9 cellular contexts compared by ENCODE assay signal in genomic region chr11:67607507-67607906, GRCh38. TPM values are rescaled to one million over a fixed set of nuclear protein-coding genes. Genes with fewer than 3 reads are reported as not detected.
DNase-seq lines count a peak whose midpoint lies in the region; ATAC-seq and TF ChIP-seq lines count a peak whose summit lies in the region.
"Had no signal": no experiment of that assay in that cellular context is flagged by ENCODE, and none has a peak within 500 bp of the region (broad histone marks: within the 10 kb centered on the region; RNA-seq: fewer than 3 reads in every experiment).

No MANE protein-coding gene starts in this region.

- peaks cover 13 to 16% of the 10 kb centered on the region in 2 donors for H3K4me1 Mint-ChIP-seq in effector memory CD8-positive, alpha-beta T cell (ENCODE audit: low read depth in 2 of 2)

- no peaks in the 10 kb centered on the region for H4K20me1 ChIP-seq in MM.1S (ENCODE audit: insufficient read depth, low read length)
- H4K20me1 ChIP-seq in neural cell (ENCODE audit: insufficient read depth) = no peaks in the 10 kb centered on the region

- H2AFZ ChIP-seq in MM.1S (ENCODE audit: low read length) (0 out of 2 replicates have a peak overlapping the region, but pooled peaks have one; percentile 33), neural cell (ENCODE audit: low read depth, low read length) (no peak overlapping the region)

- H3K27me3 ChIP-seq in BJ (ENCODE audit: control insufficient read depth, insufficient read depth, low read length) = peaks cover 2% of the 10 kb centered on the region
- H3K27me3 ChIP-seq in MM.1S (replicated peaks; ENCODE audit: insufficient read depth, low read length) = no peaks in the 10 kb centered on the region
- H3K27me3 ChIP-seq in neural cell (ENCODE audit: insufficient read depth, low read depth, low read length) = no peaks in the 10 kb centered on the region

- H3K4me1 ChIP-seq in MM.1S (ENCODE audit: low read length) = no peaks in the 10 kb centered on the region

- peak overlapping the region; percentile 93 for H3K4me2 ChIP-seq in MM.1S (ENCODE audit: low read depth, low read length)
- peak overlapping the region; percentile 89 for H3K4me2 ChIP-seq in neural cell (ENCODE audit: low read length)

- peak overlapping the region; percentile 93 for H3K4me3 ChIP-seq in BJ (ENCODE audit: low read depth, low read length)
- H3K4me3 ChIP-seq in MM.1S (ENCODE audit: low read length) = peak overlapping the region; percentile 99
- H3K4me3 ChIP-seq in neural cell (ENCODE audit: low read length) = peak overlapping the region; percentile 88

- no peak for TF ChIP-seq EP300 in neural cell (conservative IDR thresholded peaks at IDR 0.05; ENCODE audit: poor library complexity, severe bottlenecking)

- POLR2A ChIA-PET in BJ (lab: Charles Lee) = no interaction called here

- ATAC-seq in effector memory CD8-positive, alpha-beta T cell (replicated peaks) = no peak
- no peak for ATAC-seq in GM19328 (IDR thresholded peaks at IDR 0.05; ENCODE audit: unreplicated experiment)

- H3K9me3 ChIP-seq in MM.1S (replicated peaks; ENCODE audit: insufficient read depth, low read length) (no peaks in the 10 kb centered on the region), neural cell (ENCODE audit: low read length) (no peaks in the 10 kb centered on the region)

- TF ChIP-seq CTCF in BJ (IDR thresholded peaks at IDR 0.05; ENCODE audit: insufficient read depth, low read depth, low read length) (no peak), MM.1S (IDR thresholded peaks at IDR 0.05; ENCODE audit: low read length) (no peak), neural cell (IDR thresholded peaks at IDR 0.05; ENCODE audit: poor library complexity, severe bottlenecking) (no peak)

- H3K79me2 ChIP-seq in MM.1S (ENCODE audit: low read length) (peaks cover 32% of the 10 kb centered on the region), neural cell (replicated peaks; ENCODE audit: insufficient read depth, low read length) (peaks cover 6% of the 10 kb centered on the region)

- CTCF ChIA-PET in BJ (lab: Yijun Ruan, JAX) = interaction anchor here (0.7 to 2.2 kb wide), 3 partner anchors 22 to 62 kb away, joined by 3 to 13 read pairs (median 3); partner anchors contain the start of gene NUDT8

- no peaks in the 10 kb centered on the region for H3K9me3 Mint-ChIP-seq in effector memory CD8-positive, alpha-beta T cell

- H3K36me3 Mint-ChIP-seq in effector memory CD8-positive, alpha-beta T cell (ENCODE audit: insufficient read depth) = peaks cover 29% of the 10 kb centered on the region

- TF ChIP-seq RAD21 in neural cell (conservative IDR thresholded peaks at IDR 0.05) = no peak

- H3K9ac ChIP-seq in MM.1S (ENCODE audit: low read length) (peak overlapping the region; percentile 98), neural cell (ENCODE audit: low read length) (peak overlapping the region; percentile 86)

- H3K27ac ChIP-seq in MM.1S (ENCODE audit: low read length) = peak overlapping the region; percentile 54; the same call in 1 of the 2 replicates
- H3K27ac ChIP-seq in neural cell (ENCODE audit: low read length) = peak overlapping the region; percentile 61

- peak overlapping the region; percentile 88 to 90 for H3K27ac Mint-ChIP-seq in effector memory CD8-positive, alpha-beta T cell

- peaks cover 6% of the 10 kb centered on the region; the same call in 1 of the 2 replicates for H3F3A ChIP-seq in MM.1S (ENCODE audit: insufficient read depth, low read length)
- H3F3A ChIP-seq in neural cell (ENCODE audit: insufficient read depth, low read length, poor library complexity, severe bottlenecking) = no peaks in the 10 kb centered on the region

- peaks cover 7% of the 10 kb centered on the region in 2 donors for H3K27me3 Mint-ChIP-seq in effector memory CD8-positive, alpha-beta T cell

- DNase-seq in BJ (ENCODE audit: low read depth) (no peak), MM.1S (no peak), NCI-H2029 treated with DMSO at 0.1 percent for 48 hours (lab: John Stamatoyannopoulos, UW) (no peak), amygdala (lab: John Stamatoyannopoulos, UW) (no peak)
- DNase-seq in effector memory CD8-positive, alpha-beta T cell = no peak
- no peak for DNase-seq in activated CD4-positive, alpha-beta T cell treated with anti-CD3 and anti-CD28 coated beads, Interleukin-2, amount 50 U/mL, for 48 hours
- DNase-seq: NCI-H1694 had no signal

- H3K4me3 Mint-ChIP-seq in effector memory CD8-positive, alpha-beta T cell = peak overlapping the region; percentile 78 to 84

- no peaks in the 10 kb centered on the region for H3K9me2 ChIP-seq in MM.1S (replicated peaks; ENCODE audit: insufficient read depth, low read length)
- no peaks in the 10 kb centered on the region for H3K9me2 ChIP-seq in neural cell (ENCODE audit: insufficient read depth, low read length)

- peaks cover 22% of the 10 kb centered on the region for H3K36me3 ChIP-seq in BJ (ENCODE audit: control insufficient read depth, insufficient read depth, low read length)
- no peaks in the 10 kb centered on the region; the same call in none of the 2 replicates for H3K36me3 ChIP-seq in MM.1S (replicated peaks; ENCODE audit: insufficient read depth, low read length)
- no peaks in the 10 kb centered on the region for H3K36me3 ChIP-seq in neural cell (ENCODE audit: insufficient read depth, low read length)

TF ChIP-seq in neural cell, 6 proteins besides CTCF, POLR2A, EP300 and RAD21:
- TF ChIP-seq MXI1 (conservative IDR thresholded peaks at IDR 0.05; ENCODE audit: poor library complexity, severe bottlenecking) (no peak), POLR2AphosphoS5 (IDR thresholded peaks at IDR 0.05) (no peak), EZH2 (IDR thresholded peaks at IDR 0.05; ENCODE audit: borderline replicate concordance, insufficient read depth, low read length, poor library complexity, severe bottlenecking) (no peak), SMC3 (conservative IDR thresholded peaks at IDR 0.05; ENCODE audit: poor library complexity) (no peak), REST (IDR thresholded peaks at IDR 0.05; ENCODE audit: borderline replicate concordance) (no peak), TAF1 (IDR thresholded peaks at IDR 0.05; ENCODE audit: low read depth) (no peak)

RNA-seq across cellular contexts. Expression of gene NDUFV1, which starts 0.8 kb away (rescaled TPM):
- polyA plus RNA-seq in BJ (2011; rRNA removed) = 97.9 and 149 TPM in 2 replicates
- 61.7 and 65.1 TPM in 2 replicates for polyA minus RNA-seq in BJ (2011; rRNA and poly(A)+ RNA removed)
- polyA plus RNA-seq in neural cell = 393 and 421 TPM in 2 replicates
- polyA minus RNA-seq in neural cell = 203 and 214 TPM in 2 replicates

RNA-seq across cellular contexts. Expression of gene NUDT8, which starts 22.2 kb away (rescaled TPM):
- polyA plus RNA-seq in BJ (2011; rRNA removed) (1.3 and 1.7 TPM in 2 replicates), neural cell (2.9 TPM in 1 of 2 replicates, not detected in the other)
- 0.81 and 1.2 TPM in 2 replicates for polyA minus RNA-seq in BJ (2011; rRNA and poly(A)+ RNA removed)
- polyA minus RNA-seq in neural cell = 1.5 TPM in 1 of 2 replicates, not detected in the other

RNA-seq across cellular contexts. Expression of gene GSTP1, which starts 23.9 kb away (rescaled TPM):
- polyA plus RNA-seq in BJ (2011; rRNA removed) (679 and 883 TPM in 2 replicates), neural cell (94.6 and 114 TPM in 2 replicates)
- 464 and 670 TPM in 2 replicates for polyA minus RNA-seq in BJ (2011; rRNA and poly(A)+ RNA removed)
- 42.1 and 42.3 TPM in 2 replicates for polyA minus RNA-seq in neural cell

RNA-seq across cellular contexts. Expression of gene TBX10, which starts 32.1 kb away (rescaled TPM):
- polyA plus RNA-seq in BJ (2011; rRNA removed) (not detected in 2 replicates), neural cell (not detected in 2 replicates)
- not detected in 2 replicates for polyA minus RNA-seq in BJ (2011; rRNA and poly(A)+ RNA removed)
- polyA minus RNA-seq in neural cell = not detected in 2 replicates

RNA-seq across cellular contexts. Expression of gene ACY3, which starts 43.0 kb away (rescaled TPM):
- polyA plus RNA-seq in BJ (2011; rRNA removed) = not detected in 2 replicates
- polyA minus RNA-seq in BJ (2011; rRNA and poly(A)+ RNA removed) = not detected in 2 replicates
- polyA plus RNA-seq in neural cell = not detected in 2 replicates
- not detected in 2 replicates for polyA minus RNA-seq in neural cell
